17 cellular contexts compared by ENCODE assay signal in genomic region chr5:7518947-7519560, GRCh38.
A peak's percentile ranks its signal among the peaks of the same experiment; 100 is the strongest.
DNase-seq lines count a peak whose midpoint lies in the region; ATAC-seq and TF ChIP-seq lines count a peak whose summit lies in the region.
"Had no signal": no experiment of that assay in that cellular context is flagged by ENCODE, and none has a peak within 500 bp of the region (broad histone marks: within the 10 kb centered on the region; RNA-seq: fewer than 3 reads in every experiment).

No MANE protein-coding gene starts in this region.

- no peak overlapping the region for H3K27ac Mint-ChIP-seq in neural crest cell (ENCODE audit: unreplicated experiment)
- H3K27ac Mint-ChIP-seq: activated naive CD8-positive, alpha-beta T cell treated with anti-CD3 and anti-CD28 coated beads for 36 hours had no signal

- H3K79me2 ChIP-seq in OCI-LY1 (ENCODE audit: insufficient read depth, low read length), result no peaks in the 10 kb centered on the region

- TF ChIP-seq CTCF in OCI-LY1 (IDR thresholded peaks at IDR 0.05; ENCODE audit: low read length) (peak; percentile 30; the same call in 1 of the 2 replicates), neural crest cell (conservative IDR thresholded peaks at IDR 0.05) (peak; percentile 32), tibial artery (IDR thresholded peaks at IDR 0.05) (no peak)

- no peak for ATAC-seq in GM19467 (IDR thresholded peaks at IDR 0.05; ENCODE audit: unreplicated experiment)

- no peak overlapping the region for H3K4me3 Mint-ChIP-seq in neural crest cell
- H3K4me3 Mint-ChIP-seq: activated naive CD8-positive, alpha-beta T cell treated with anti-CD3 and anti-CD28 coated beads for 36 hours; central memory CD8-positive, alpha-beta T cell had no signal

- H3K9me3 Mint-ChIP-seq in neural crest cell, result no peaks in the 10 kb centered on the region
- H3K9me3 Mint-ChIP-seq: activated naive CD8-positive, alpha-beta T cell treated with anti-CD3 and anti-CD28 coated beads for 36 hours had no signal

- H2AFZ ChIP-seq in OCI-LY1 (ENCODE audit: low read length), result no peak overlapping the region

- H3K4me3 ChIP-seq in OCI-LY1 (ENCODE audit: low read depth, low read length, poor library complexity, severe bottlenecking), result no peak overlapping the region
- no peak overlapping the region for H3K4me3 ChIP-seq in tibial artery
- H3K4me3 ChIP-seq: BLaER1 had no signal

- no peaks in the 10 kb centered on the region for H3K9me2 ChIP-seq in OCI-LY1 (ENCODE audit: low read depth, low read length)

- no peaks in the 10 kb centered on the region for H3K4me1 Mint-ChIP-seq in neural crest cell
- H3K4me1 Mint-ChIP-seq: activated naive CD8-positive, alpha-beta T cell treated with anti-CD3 and anti-CD28 coated beads for 36 hours; central memory CD8-positive, alpha-beta T cell had no signal

- H3K27ac ChIP-seq in OCI-LY1 (ENCODE audit: low read depth, low read length, poor library complexity, severe bottlenecking) (no peak overlapping the region), tibial artery (no peak overlapping the region)
- H3K27ac ChIP-seq: BLaER1 had no signal

- peak; percentile 53 for DNase-seq in ELF-1 (ENCODE audit: low read depth, low spot score)
- peak; percentile 71 for DNase-seq in NCI-H1694 (lab: John Stamatoyannopoulos, UW)
- no peak for DNase-seq in neural crest cell (ENCODE audit: low read depth, low spot score)
- DNase-seq in inferior parietal cortex (ENCODE audit: extremely low spot score), result no peak
- no peak for DNase-seq in tibial artery
- DNase-seq in GM19240 (ENCODE audit: insufficient read length, low spot score), result no peak
- DNase-seq: activated naive CD8-positive, alpha-beta T cell treated with anti-CD3 and anti-CD28 coated beads for 36 hours; GDM1; IMR-90; NCI-H226; SIG-M5; stimulated activated CD4-positive, alpha-beta T cell treated with anti-CD3 and anti-CD28 coated beads, Interleukin-4, amount 100 ng/mL, for 24 hours; stimulated activated naive CD4-positive, alpha-beta T cell had no signal

- no peaks in the 10 kb centered on the region for H3F3A ChIP-seq in OCI-LY1 (ENCODE audit: insufficient read depth, low read length)

- peaks cover 3% of the 10 kb centered on the region for H3K27me3 Mint-ChIP-seq in neural crest cell (ENCODE audit: low read depth)
- H3K27me3 Mint-ChIP-seq: activated naive CD8-positive, alpha-beta T cell treated with anti-CD3 and anti-CD28 coated beads for 36 hours; central memory CD8-positive, alpha-beta T cell had no signal

- H3K4me1 ChIP-seq in OCI-LY1 (ENCODE audit: insufficient read depth, low read length, severe bottlenecking) (no peaks in the 10 kb centered on the region), tibial artery (no peaks in the 10 kb centered on the region)
- H3K4me1 ChIP-seq: BLaER1 had no signal

- intact Hi-C loops in tibial artery (cut with DNase I; ENCODE audit: low total_unique reads), result no loop called here

- H3K9ac ChIP-seq in OCI-LY1 (ENCODE audit: low read length), result no peak overlapping the region
- H3K9ac ChIP-seq: BLaER1 had no signal

- H3K36me3 ChIP-seq in OCI-LY1 (ENCODE audit: insufficient read depth, low read length), result no peaks in the 10 kb centered on the region
- peaks cover 0 to 7% (median 0%) of the 10 kb centered on the region in 3 donors for H3K36me3 ChIP-seq in tibial artery
- H3K36me3 ChIP-seq: BLaER1 had no signal

- no peak overlapping the region for H3K4me2 ChIP-seq in OCI-LY1 (ENCODE audit: low read length)
- H3K4me2 ChIP-seq: BLaER1 had no signal

- no peaks in the 10 kb centered on the region for H4K20me1 ChIP-seq in OCI-LY1 (ENCODE audit: insufficient read depth, low read length)
- H4K20me1 ChIP-seq: BLaER1 had no signal

- no peaks in the 10 kb centered on the region for H3K9me3 ChIP-seq in OCI-LY1 (ENCODE audit: low read length)
- H3K9me3 ChIP-seq in tibial artery, result no peaks in the 10 kb centered on the region
- H3K9me3 ChIP-seq: BLaER1 had no signal

- H3K27me3 ChIP-seq in OCI-LY1 (ENCODE audit: insufficient read depth, low read length) (no peaks in the 10 kb centered on the region), tibial artery (no peaks in the 10 kb centered on the region)
- H3K27me3 ChIP-seq: BLaER1 had no signal

- H3K36me3 Mint-ChIP-seq in neural crest cell (ENCODE audit: low read depth), result no peaks in the 10 kb centered on the region
- H3K36me3 Mint-ChIP-seq: activated naive CD8-positive, alpha-beta T cell treated with anti-CD3 and anti-CD28 coated beads for 36 hours had no signal

Comparison
In these comparisons a context has a peak if more than half of its experiments do, and no peak if none do; other contexts are left out.
1. DNase-seq: peak in ELF-1 (single experiment) and NCI-H1694 (single experiment); none in neural crest cell (single experiment), inferior parietal cortex (single experiment), tibial artery (0 of 2) and GM19240 (single experiment).
2. CTCF ChIP-seq: peak in OCI-LY1 (single experiment) and neural crest cell (single experiment); none in tibial artery (0 of 2).